7 cellular contexts compared by ENCODE assay signal in the genomic region with DNA sequence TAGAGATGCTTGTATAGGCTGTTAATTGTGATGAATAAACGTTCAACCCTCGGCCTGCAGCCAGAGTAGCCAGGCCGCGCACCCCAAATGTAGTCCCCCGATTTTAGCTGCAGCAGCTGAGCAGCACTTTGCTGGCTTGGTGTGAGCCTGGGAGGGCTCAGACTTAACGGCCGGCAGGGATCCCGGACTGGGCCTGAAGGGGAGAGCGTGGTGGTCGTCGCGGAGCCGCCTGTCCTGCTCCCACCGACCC. TPM values are rescaled to one million over a fixed set of nuclear protein-coding genes. Genes with fewer than 3 reads are reported as not detected.
DNase-seq lines count a peak whose midpoint lies in the region; ATAC-seq and TF ChIP-seq lines count a peak whose summit lies in the region.

No MANE protein-coding gene starts in this region.

- intact Hi-C loops in adrenal gland (cut with DNase I), result no loop called here

- ATAC-seq in HG03095 (IDR thresholded peaks at IDR 0.05; ENCODE audit: unreplicated experiment), result peak; percentile 7
- no peak for ATAC-seq in GM21381 (IDR thresholded peaks at IDR 0.05; ENCODE audit: unreplicated experiment)
- ATAC-seq in HG03439 (IDR thresholded peaks at IDR 0.05; ENCODE audit: unreplicated experiment), result no peak

- DNase-seq in adrenal gland (no peak), substantia nigra (lab: John Stamatoyannopoulos, UW) (no peak), NCI-H1417 treated with DMSO at 0.1 percent for 48 hours (lab: John Stamatoyannopoulos, UW) (no peak)

- H3K27me3 ChIP-seq in adrenal gland (no peaks in the 10 kb centered on the region), layer of hippocampus (ENCODE audit: control insufficient read depth, insufficient read depth, low read length) (no peaks in the 10 kb centered on the region)

- TF ChIP-seq CTCF in adrenal gland (IDR thresholded peaks at IDR 0.05), result no peak

- H3K4me1 ChIP-seq in adrenal gland (replicated peaks in 1 of 2), result peaks cover 4 to 20% of the 10 kb centered on the region in 2 donors

- no peaks in the 10 kb centered on the region for H3K9me3 ChIP-seq in adrenal gland (replicated peaks in 1 of 3)

- H3K27ac ChIP-seq in adrenal gland (peak overlapping the region in 4 of 5 donors; percentile 74 to 93 (median 84)), layer of hippocampus (ENCODE audit: low read depth, low read length) (peak overlapping the region; percentile 78), substantia nigra (ENCODE audit: low read depth, low read length, poor library complexity, severe bottlenecking) (peak overlapping the region; percentile 72)

- 9 to 13% (median 10%) methylated on average over 10 to 14 of the region's 14 CpGs; no CpG with 5 or more reads in 1 of the 4 donors for WGBS in adrenal gland, 4 donors

- peaks cover 0 to 49% of the 10 kb centered on the region in 2 donors for H3K36me3 ChIP-seq in adrenal gland (replicated peaks in 1 of 2)

- TF ChIP-seq POLR2A in adrenal gland (IDR thresholded peaks at IDR 0.05), result no peak

- peak overlapping the region; percentile 18 to 70 (median 32) for H3K4me3 ChIP-seq in adrenal gland

RNA-seq across cellular contexts. Expression of a gene that starts 11.9 kb away (rescaled TPM):
- 10 to 100 TPM; 19.5 to 27.0 (median 24.3) TPM for total RNA-seq in adrenal gland
- polyA plus RNA-seq in adrenal gland, result 10 to 100 TPM in 2 of 3 donors, 1 to 10 TPM in 1; 7.9 to 14.7 (median 13.6) TPM

RNA-seq across cellular contexts. Expression of a gene that starts 12.9 kb away (rescaled TPM):
- 100 to 1,000 TPM in 7 of 8 donors, 10 to 100 TPM in 1; 86.9 to 164 (median 109) TPM for total RNA-seq in adrenal gland
- 100 to 1,000 TPM; 121 to 143 (median 137) TPM for polyA plus RNA-seq in adrenal gland

RNA-seq across cellular contexts. Expression of a gene that starts 13.2 kb away (rescaled TPM):
- total RNA-seq in adrenal gland, result 10 to 100 TPM in 2 of 8 donors, 1 to 10 TPM in 6; 2.3 to 12.8 (median 7.4) TPM
- 10 to 100 TPM in 2 of 3 donors, 1 to 10 TPM in 1; 6.3 to 37.6 (median 24.6) TPM for polyA plus RNA-seq in adrenal gland

RNA-seq across cellular contexts. Expression of a gene that starts 26.8 kb away (rescaled TPM):
- total RNA-seq in adrenal gland, result 10 to 100 TPM; 25.4 to 48.3 (median 35.1) TPM
- 10 to 100 TPM; 18.7 to 82.8 (median 58.5) TPM for polyA plus RNA-seq in adrenal gland
